In the genomic region with DNA sequence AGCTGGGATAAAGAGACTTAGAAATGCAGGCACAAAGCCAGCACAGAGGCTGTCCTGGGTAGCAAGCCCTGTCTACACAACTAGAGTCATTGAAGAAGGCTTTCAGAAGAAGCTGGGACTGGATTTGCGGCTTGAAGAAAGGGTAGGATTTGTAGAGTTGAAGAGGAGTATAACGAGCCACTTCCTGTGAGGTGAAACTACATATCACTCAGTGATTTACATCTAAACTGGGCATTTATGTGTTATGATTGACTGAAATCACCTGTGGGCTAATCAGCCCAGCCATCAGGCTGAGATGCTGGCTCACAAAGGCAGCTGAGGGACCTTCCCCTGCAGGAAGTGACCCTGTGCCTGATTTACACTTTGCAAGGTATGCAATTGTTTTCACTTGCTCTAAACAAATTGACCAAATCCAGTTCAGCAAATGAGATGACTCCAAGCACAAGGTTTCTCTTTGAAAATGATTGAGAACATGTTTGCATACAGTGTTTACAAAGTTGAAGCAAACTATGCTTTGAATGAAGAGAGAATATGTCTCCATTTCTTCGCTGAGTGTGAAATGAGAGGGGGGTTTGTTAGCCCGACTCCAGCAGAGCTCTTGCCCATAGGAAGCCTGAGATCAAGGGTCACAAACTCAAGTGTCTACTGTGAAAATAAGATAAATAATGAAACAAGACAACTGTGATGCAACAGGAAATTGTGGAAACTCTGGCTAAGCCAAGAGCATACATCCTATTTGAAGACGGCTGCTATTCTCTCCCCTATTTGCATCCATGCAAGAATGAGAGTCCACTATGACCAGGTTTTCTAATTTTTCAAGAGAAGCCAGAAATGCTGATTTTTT, we compare ENCODE assay signal across 1 cellular context.
TF ChIP-seq lines count a peak whose summit lies in the region.

No MANE protein-coding gene starts in this region.

TF ChIP-seq in HepG2, 621 proteins besides CTCF, POLR2A, EP300 and RAD21 (continued from another document and continues in another):
- TF ChIP-seq, protein P1, sequence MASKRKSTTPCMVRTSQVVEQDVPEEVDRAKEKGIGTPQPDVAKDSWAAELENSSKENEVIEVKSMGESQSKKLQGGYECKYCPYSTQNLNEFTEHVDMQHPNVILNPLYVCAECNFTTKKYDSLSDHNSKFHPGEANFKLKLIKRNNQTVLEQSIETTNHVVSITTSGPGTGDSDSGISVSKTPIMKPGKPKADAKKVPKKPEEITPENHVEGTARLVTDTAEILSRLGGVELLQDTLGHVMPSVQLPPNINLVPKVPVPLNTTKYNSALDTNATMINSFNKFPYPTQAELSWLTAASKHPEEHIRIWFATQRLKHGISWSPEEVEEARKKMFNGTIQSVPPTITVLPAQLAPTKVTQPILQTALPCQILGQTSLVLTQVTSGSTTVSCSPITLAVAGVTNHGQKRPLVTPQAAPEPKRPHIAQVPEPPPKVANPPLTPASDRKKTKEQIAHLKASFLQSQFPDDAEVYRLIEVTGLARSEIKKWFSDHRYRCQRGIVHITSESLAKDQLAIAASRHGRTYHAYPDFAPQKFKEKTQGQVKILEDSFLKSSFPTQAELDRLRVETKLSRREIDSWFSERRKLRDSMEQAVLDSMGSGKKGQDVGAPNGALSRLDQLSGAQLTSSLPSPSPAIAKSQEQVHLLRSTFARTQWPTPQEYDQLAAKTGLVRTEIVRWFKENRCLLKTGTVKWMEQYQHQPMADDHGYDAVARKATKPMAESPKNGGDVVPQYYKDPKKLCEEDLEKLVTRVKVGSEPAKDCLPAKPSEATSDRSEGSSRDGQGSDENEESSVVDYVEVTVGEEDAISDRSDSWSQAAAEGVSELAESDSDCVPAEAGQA (IDR thresholded peaks at IDR 0.05; ENCODE audit: low read depth), result no peak; the same call in 1 of the 2 replicates
- TF ChIP-seq, protein P1 (CRISPR knock-in tag; IDR thresholded peaks at IDR 0.05; ENCODE audit: borderline replicate concordance), result peak; percentile 26; the same call in 1 of the 2 replicates
- TF ChIP-seq ADNP (CRISPR knock-in tag; IDR thresholded peaks at IDR 0.05), result no peak
- TF ChIP-seq ZSCAN21 (CRISPR knock-in tag; IDR thresholded peaks at IDR 0.05; ENCODE audit: borderline replicate concordance), result no peak
- TF ChIP-seq, protein P2, sequence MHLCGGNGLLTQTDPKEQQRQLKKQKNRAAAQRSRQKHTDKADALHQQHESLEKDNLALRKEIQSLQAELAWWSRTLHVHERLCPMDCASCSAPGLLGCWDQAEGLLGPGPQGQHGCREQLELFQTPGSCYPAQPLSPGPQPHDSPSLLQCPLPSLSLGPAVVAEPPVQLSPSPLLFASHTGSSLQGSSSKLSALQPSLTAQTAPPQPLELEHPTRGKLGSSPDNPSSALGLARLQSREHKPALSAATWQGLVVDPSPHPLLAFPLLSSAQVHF (CRISPR knock-in tag; IDR thresholded peaks at IDR 0.05), result no peak
- TF ChIP-seq PAF1 (CRISPR knock-in tag; IDR thresholded peaks at IDR 0.05), result no peak
- TF ChIP-seq SALL1 (CRISPR knock-in tag; IDR thresholded peaks at IDR 0.05), result peak; percentile 98
- TF ChIP-seq ZNF775 (CRISPR knock-in tag; IDR thresholded peaks at IDR 0.05; ENCODE audit: borderline replicate concordance), result peak; percentile 100
- TF ChIP-seq PITX1 (CRISPR knock-in tag; IDR thresholded peaks at IDR 0.05), result peak; percentile 99
- TF ChIP-seq, protein P3, sequence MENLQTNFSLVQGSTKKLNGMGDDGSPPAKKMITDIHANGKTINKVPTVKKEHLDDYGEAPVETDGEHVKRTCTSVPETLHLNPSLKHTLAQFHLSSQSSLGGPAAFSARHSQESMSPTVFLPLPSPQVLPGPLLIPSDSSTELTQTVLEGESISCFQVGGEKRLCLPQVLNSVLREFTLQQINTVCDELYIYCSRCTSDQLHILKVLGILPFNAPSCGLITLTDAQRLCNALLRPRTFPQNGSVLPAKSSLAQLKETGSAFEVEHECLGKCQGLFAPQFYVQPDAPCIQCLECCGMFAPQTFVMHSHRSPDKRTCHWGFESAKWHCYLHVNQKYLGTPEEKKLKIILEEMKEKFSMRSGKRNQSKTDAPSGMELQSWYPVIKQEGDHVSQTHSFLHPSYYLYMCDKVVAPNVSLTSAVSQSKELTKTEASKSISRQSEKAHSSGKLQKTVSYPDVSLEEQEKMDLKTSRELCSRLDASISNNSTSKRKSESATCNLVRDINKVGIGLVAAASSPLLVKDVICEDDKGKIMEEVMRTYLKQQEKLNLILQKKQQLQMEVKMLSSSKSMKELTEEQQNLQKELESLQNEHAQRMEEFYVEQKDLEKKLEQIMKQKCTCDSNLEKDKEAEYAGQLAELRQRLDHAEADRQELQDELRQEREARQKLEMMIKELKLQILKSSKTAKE (CRISPR knock-in tag; IDR thresholded peaks at IDR 0.05; ENCODE audit: borderline replicate concordance), result peak; percentile 98
- TF ChIP-seq MED13 (CRISPR knock-in tag; IDR thresholded peaks at IDR 0.05), result peak; percentile 95; the same call in 1 of the 2 replicates
- TF ChIP-seq YY1 (IDR thresholded peaks at IDR 0.05; ENCODE audit: insufficient read depth, insufficient replicate concordance, low read depth, low read length), result no peak
- TF ChIP-seq RARA (CRISPR knock-in tag; IDR thresholded peaks at IDR 0.05), result peak; percentile 97
- TF ChIP-seq ZNF350 (CRISPR knock-in tag; IDR thresholded peaks at IDR 0.05; ENCODE audit: borderline replicate concordance, low read depth), result peak; percentile 83
- peak; percentile 61 for TF ChIP-seq GABPB1 (CRISPR knock-in tag; IDR thresholded peaks at IDR 0.05)
- TF ChIP-seq NCOA2 (CRISPR knock-in tag; IDR thresholded peaks at IDR 0.05), result peak; percentile 99
- peak; percentile 85 for TF ChIP-seq ZNF644 (CRISPR knock-in tag; IDR thresholded peaks at IDR 0.05; ENCODE audit: low read depth)
- TF ChIP-seq, protein P4, sequence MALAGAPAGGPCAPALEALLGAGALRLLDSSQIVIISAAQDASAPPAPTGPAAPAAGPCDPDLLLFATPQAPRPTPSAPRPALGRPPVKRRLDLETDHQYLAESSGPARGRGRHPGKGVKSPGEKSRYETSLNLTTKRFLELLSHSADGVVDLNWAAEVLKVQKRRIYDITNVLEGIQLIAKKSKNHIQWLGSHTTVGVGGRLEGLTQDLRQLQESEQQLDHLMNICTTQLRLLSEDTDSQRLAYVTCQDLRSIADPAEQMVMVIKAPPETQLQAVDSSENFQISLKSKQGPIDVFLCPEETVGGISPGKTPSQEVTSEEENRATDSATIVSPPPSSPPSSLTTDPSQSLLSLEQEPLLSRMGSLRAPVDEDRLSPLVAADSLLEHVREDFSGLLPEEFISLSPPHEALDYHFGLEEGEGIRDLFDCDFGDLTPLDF (CRISPR knock-in tag; IDR thresholded peaks at IDR 0.05), result no peak
- peak; percentile 70; the same call in 1 of the 2 replicates for TF ChIP-seq ZNF749 (CRISPR knock-in tag; IDR thresholded peaks at IDR 0.05; ENCODE audit: borderline replicate concordance)
- no peak for TF ChIP-seq ZNF550 (CRISPR knock-in tag; IDR thresholded peaks at IDR 0.05; ENCODE audit: borderline replicate concordance)
- TF ChIP-seq, protein P5, sequence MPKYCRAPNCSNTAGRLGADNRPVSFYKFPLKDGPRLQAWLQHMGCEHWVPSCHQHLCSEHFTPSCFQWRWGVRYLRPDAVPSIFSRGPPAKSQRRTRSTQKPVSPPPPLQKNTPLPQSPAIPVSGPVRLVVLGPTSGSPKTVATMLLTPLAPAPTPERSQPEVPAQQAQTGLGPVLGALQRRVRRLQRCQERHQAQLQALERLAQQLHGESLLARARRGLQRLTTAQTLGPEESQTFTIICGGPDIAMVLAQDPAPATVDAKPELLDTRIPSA (CRISPR knock-in tag; IDR thresholded peaks at IDR 0.05; ENCODE audit: borderline replicate concordance), result no peak
- TF ChIP-seq SKI (IDR thresholded peaks at IDR 0.05; ENCODE audit: partially characterized antibody), result peak; percentile 98
- TF ChIP-seq MAZ (IDR thresholded peaks at IDR 0.05; ENCODE audit: borderline replicate concordance, low read depth, low read length), result no peak; the same call in 1 of the 2 replicates
- TF ChIP-seq MAZ (CRISPR knock-in tag; IDR thresholded peaks at IDR 0.05; ENCODE audit: low read depth), result peak; percentile 88
- no peak for TF ChIP-seq RELA (CRISPR knock-in tag; IDR thresholded peaks at IDR 0.05)
- TF ChIP-seq HMGA1 (CRISPR knock-in tag; conservative IDR thresholded peaks at IDR 0.05), result no peak
- no peak for TF ChIP-seq ZNF343 (CRISPR knock-in tag; IDR thresholded peaks at IDR 0.05)
- TF ChIP-seq, protein P6, sequence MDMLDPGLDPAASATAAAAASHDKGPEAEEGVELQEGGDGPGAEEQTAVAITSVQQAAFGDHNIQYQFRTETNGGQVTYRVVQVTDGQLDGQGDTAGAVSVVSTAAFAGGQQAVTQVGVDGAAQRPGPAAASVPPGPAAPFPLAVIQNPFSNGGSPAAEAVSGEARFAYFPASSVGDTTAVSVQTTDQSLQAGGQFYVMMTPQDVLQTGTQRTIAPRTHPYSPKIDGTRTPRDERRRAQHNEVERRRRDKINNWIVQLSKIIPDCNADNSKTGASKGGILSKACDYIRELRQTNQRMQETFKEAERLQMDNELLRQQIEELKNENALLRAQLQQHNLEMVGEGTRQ (IDR thresholded peaks at IDR 0.05; ENCODE audit: low read depth, low read length), result no peak
- TF ChIP-seq, protein P6 (CRISPR knock-in tag; IDR thresholded peaks at IDR 0.05; ENCODE audit: borderline replicate concordance), result no peak
- no peak for TF ChIP-seq DNMT1 (CRISPR knock-in tag; IDR thresholded peaks at IDR 0.05)
- TF ChIP-seq GATAD2A (CRISPR knock-in tag; IDR thresholded peaks at IDR 0.05), result peak; percentile 99
- TF ChIP-seq EED (CRISPR knock-in tag; IDR thresholded peaks at IDR 0.05), result 0 out of 2 replicates have a peak, but pooled peaks have one; percentile 51
- no peak; the same call in 1 of the 2 replicates for TF ChIP-seq ZNF546 (CRISPR knock-in tag; conservative IDR thresholded peaks at IDR 0.05)
- TF ChIP-seq, protein P7, sequence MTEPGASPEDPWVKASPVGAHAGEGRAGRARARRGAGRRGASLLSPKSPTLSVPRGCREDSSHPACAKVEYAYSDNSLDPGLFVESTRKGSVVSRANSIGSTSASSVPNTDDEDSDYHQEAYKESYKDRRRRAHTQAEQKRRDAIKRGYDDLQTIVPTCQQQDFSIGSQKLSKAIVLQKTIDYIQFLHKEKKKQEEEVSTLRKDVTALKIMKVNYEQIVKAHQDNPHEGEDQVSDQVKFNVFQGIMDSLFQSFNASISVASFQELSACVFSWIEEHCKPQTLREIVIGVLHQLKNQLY (CRISPR knock-in tag; IDR thresholded peaks at IDR 0.05), result peak; percentile 94
- TF ChIP-seq MTA1 (CRISPR knock-in tag; IDR thresholded peaks at IDR 0.05; ENCODE audit: borderline replicate concordance), result no peak
- peak; percentile 99 for TF ChIP-seq DPF2 (CRISPR knock-in tag; IDR thresholded peaks at IDR 0.05; ENCODE audit: borderline replicate concordance, low read depth)
- TF ChIP-seq, protein P8, sequence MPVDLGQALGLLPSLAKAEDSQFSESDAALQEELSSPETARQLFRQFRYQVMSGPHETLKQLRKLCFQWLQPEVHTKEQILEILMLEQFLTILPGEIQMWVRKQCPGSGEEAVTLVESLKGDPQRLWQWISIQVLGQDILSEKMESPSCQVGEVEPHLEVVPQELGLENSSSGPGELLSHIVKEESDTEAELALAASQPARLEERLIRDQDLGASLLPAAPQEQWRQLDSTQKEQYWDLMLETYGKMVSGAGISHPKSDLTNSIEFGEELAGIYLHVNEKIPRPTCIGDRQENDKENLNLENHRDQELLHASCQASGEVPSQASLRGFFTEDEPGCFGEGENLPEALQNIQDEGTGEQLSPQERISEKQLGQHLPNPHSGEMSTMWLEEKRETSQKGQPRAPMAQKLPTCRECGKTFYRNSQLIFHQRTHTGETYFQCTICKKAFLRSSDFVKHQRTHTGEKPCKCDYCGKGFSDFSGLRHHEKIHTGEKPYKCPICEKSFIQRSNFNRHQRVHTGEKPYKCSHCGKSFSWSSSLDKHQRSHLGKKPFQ (CRISPR knock-in tag; IDR thresholded peaks at IDR 0.05; ENCODE audit: insufficient replicate concordance), result peak; percentile 91
- TF ChIP-seq, protein P9, sequence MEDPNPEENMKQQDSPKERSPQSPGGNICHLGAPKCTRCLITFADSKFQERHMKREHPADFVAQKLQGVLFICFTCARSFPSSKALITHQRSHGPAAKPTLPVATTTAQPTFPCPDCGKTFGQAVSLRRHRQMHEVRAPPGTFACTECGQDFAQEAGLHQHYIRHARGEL (CRISPR knock-in tag; IDR thresholded peaks at IDR 0.05), result no peak
- TF ChIP-seq ZFP90 (CRISPR knock-in tag; IDR thresholded peaks at IDR 0.05; ENCODE audit: borderline replicate concordance), result no peak
- TF ChIP-seq, protein P10, sequence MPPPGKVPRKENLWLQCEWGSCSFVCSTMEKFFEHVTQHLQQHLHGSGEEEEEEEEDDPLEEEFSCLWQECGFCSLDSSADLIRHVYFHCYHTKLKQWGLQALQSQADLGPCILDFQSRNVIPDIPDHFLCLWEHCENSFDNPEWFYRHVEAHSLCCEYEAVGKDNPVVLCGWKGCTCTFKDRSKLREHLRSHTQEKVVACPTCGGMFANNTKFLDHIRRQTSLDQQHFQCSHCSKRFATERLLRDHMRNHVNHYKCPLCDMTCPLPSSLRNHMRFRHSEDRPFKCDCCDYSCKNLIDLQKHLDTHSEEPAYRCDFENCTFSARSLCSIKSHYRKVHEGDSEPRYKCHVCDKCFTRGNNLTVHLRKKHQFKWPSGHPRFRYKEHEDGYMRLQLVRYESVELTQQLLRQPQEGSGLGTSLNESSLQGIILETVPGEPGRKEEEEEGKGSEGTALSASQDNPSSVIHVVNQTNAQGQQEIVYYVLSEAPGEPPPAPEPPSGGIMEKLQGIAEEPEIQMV (CRISPR knock-in tag; IDR thresholded peaks at IDR 0.05; ENCODE audit: low read depth), result no peak; the same call in none of the 2 replicates
- no peak for TF ChIP-seq PCBP1 (IDR thresholded peaks at IDR 0.05; ENCODE audit: borderline replicate concordance, low read depth, low read length)
- peak; percentile 100 for TF ChIP-seq HDAC2 (CRISPR knock-in tag; IDR thresholded peaks at IDR 0.05)
- no peak; the same call in 1 of the 2 replicates for TF ChIP-seq MTF1 (CRISPR knock-in tag; IDR thresholded peaks at IDR 0.05)
- peak; percentile 92 for TF ChIP-seq NKX3-1 (CRISPR knock-in tag; IDR thresholded peaks at IDR 0.05)
- peak; percentile 83 for TF ChIP-seq MXD4 (CRISPR knock-in tag; IDR thresholded peaks at IDR 0.05)
